In the genomic region with DNA sequence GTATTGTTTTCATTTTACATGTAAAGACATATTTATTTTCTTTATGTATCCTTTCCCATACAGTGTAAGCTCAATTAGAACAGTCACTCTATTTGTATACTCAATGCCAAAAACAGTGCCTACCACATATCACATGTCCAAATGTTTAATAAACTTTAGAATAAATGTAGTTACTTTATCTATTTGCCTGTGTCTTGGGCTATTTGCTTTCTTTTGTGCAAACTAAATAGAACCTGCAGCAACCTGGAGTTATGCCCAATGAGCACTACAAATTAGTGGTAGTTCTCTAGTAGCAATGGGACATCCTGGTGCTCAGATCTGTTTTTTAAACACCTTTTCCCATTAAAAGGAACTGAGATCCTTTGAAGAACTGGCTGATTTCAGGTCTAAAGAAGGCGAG, we compare ENCODE assay signal across 22 cellular contexts.
DNase-seq lines count a peak whose midpoint lies in the region; ATAC-seq, FAIRE-seq and TF ChIP-seq lines count a peak whose summit lies in the region.
"Had no signal": no experiment of that assay in that cellular context is flagged by ENCODE, and none has a peak within 500 bp of the region (broad histone marks: within the 10 kb centered on the region; RNA-seq: fewer than 3 reads in every experiment).

No MANE protein-coding gene starts in this region.

- no peaks in the 10 kb centered on the region for H4K20me1 ChIP-seq in astrocyte (ENCODE audit: insufficient read depth, low read length)
- H4K20me1 ChIP-seq: BLaER1 treated with 17β-estradiol and CSF1 and Interleukin-3, amounts not matched to agents 10 nM and 100 nM had no signal

- H3K4me3 Mint-ChIP-seq in astrocyte (ENCODE audit: unreplicated experiment), result no peak overlapping the region
- no peak overlapping the region for H3K4me3 Mint-ChIP-seq in stimulated activated naive B cell treated with anti-CD40 and anti-IgM and Interleukin-4, amounts not matched to agents 10 μg/mL and 1 μg/mL and 100 μg/mL, for 72 hours
- H3K4me3 Mint-ChIP-seq: CD4-positive, alpha-beta memory T cell; HFFc6 had no signal

- no peaks in the 10 kb centered on the region for H3K4me1 ChIP-seq in astrocyte (ENCODE audit: insufficient read depth, low read length)
- H3K4me1 ChIP-seq: A549; BE2C; BLaER1 treated with 17β-estradiol and CSF1 and Interleukin-3, amounts not matched to agents 10 nM and 100 nM; HAP-1 had no signal

- no peak overlapping the region for H3K27ac ChIP-seq in astrocyte (ENCODE audit: low read depth, low read length)
- H3K27ac ChIP-seq: A549; BLaER1 treated with 17β-estradiol and CSF1 and Interleukin-3, amounts not matched to agents 10 nM and 100 nM had no signal

- peak; percentile 21 for DNase-seq in NCI-H446 treated with DMSO at 0.1 percent for 48 hours (lab: John Stamatoyannopoulos, UW)
- DNase-seq in NCI-H446 (lab: John Stamatoyannopoulos, UW), result no peak
- DNase-seq in LNCaP clone FGC (ENCODE audit: low read depth), result peak; percentile 99
- no peak for DNase-seq in astrocyte (ENCODE audit: low read depth)
- DNase-seq in islet precursor cell, result no peak
- DNase-seq in stimulated activated naive B cell treated with anti-CD40 and anti-IgM and Interleukin-4, amounts not matched to agents 10 μg/mL and 1 μg/mL and 100 μg/mL, for 72 hours, result no peak
- DNase-seq: 8988T; AML-193; BE2C; Calu3; CD4-positive, alpha-beta memory T cell; COR-L47; DMS53; DND-41; GOT3; HFFc6 had no signal

- H3K79me2 ChIP-seq in astrocyte (ENCODE audit: insufficient read depth, low read length), result no peaks in the 10 kb centered on the region

- H3K27ac Mint-ChIP-seq in astrocyte (ENCODE audit: unreplicated experiment), result peak overlapping the region; percentile 55
- H3K27ac Mint-ChIP-seq in stimulated activated naive B cell treated with anti-CD40 and anti-IgM and Interleukin-4, amounts not matched to agents 10 μg/mL and 1 μg/mL and 100 μg/mL, for 72 hours, result no peak overlapping the region
- H3K27ac Mint-ChIP-seq: CD4-positive, alpha-beta memory T cell; HFFc6 had no signal

- H3K36me3 Mint-ChIP-seq in astrocyte (ENCODE audit: low read depth, unreplicated experiment), result no peaks in the 10 kb centered on the region
- H3K36me3 Mint-ChIP-seq in stimulated activated naive B cell treated with anti-CD40 and anti-IgM and Interleukin-4, amounts not matched to agents 10 μg/mL and 1 μg/mL and 100 μg/mL, for 72 hours, result no peaks in the 10 kb centered on the region
- H3K36me3 Mint-ChIP-seq: CD4-positive, alpha-beta memory T cell had no signal

- TF ChIP-seq CTCF in LNCaP clone FGC (IDR thresholded peaks at IDR 0.05; ENCODE audit: control insufficient read depth, extremely low read depth, insufficient read depth), result no peak
- TF ChIP-seq CTCF in astrocyte (IDR thresholded peaks at IDR 0.05; ENCODE audit: insufficient read depth, low read depth, low read length), result no peak

- H3K4me1 Mint-ChIP-seq in astrocyte (ENCODE audit: low read depth, unreplicated experiment), result peaks cover 13% of the 10 kb centered on the region
- H3K4me1 Mint-ChIP-seq in stimulated activated naive B cell treated with anti-CD40 and anti-IgM and Interleukin-4, amounts not matched to agents 10 μg/mL and 1 μg/mL and 100 μg/mL, for 72 hours, result no peaks in the 10 kb centered on the region
- H3K4me1 Mint-ChIP-seq: CD4-positive, alpha-beta memory T cell had no signal

- H3K36me3 ChIP-seq in astrocyte (ENCODE audit: insufficient read depth, low read length), result no peaks in the 10 kb centered on the region
- H3K36me3 ChIP-seq: BE2C; BLaER1 treated with 17β-estradiol and CSF1 and Interleukin-3, amounts not matched to agents 10 nM and 100 nM; HAP-1 had no signal

- no peaks in the 10 kb centered on the region for H3K9me3 ChIP-seq in astrocyte (ENCODE audit: insufficient read depth, low read depth, low read length)
- H3K9me3 ChIP-seq: A549; BE2C; BLaER1 treated with 17β-estradiol and CSF1 and Interleukin-3, amounts not matched to agents 10 nM and 100 nM; HAP-1 had no signal

- H3K9ac ChIP-seq in astrocyte (ENCODE audit: low read length), result no peak overlapping the region
- H3K9ac ChIP-seq: BLaER1 treated with 17β-estradiol and CSF1 and Interleukin-3, amounts not matched to agents 10 nM and 100 nM had no signal

- H2AFZ ChIP-seq in astrocyte (ENCODE audit: low read depth, low read length), result no peak overlapping the region

- no peak for FAIRE-seq in astrocyte (lab: Jason Lieb, UNC)
- FAIRE-seq: A549, G401.6, GM12892, H54 had no signal

- no peak overlapping the region for H3K4me2 ChIP-seq in astrocyte (ENCODE audit: low read length)
- H3K4me2 ChIP-seq: A549; BLaER1 treated with 17β-estradiol and CSF1 and Interleukin-3, amounts not matched to agents 10 nM and 100 nM had no signal

- no peak for ATAC-seq in stimulated activated naive B cell treated with anti-CD40 and anti-IgM and Interleukin-4, amounts not matched to agents 10 μg/mL and 1 μg/mL and 100 μg/mL, for 72 hours (replicated peaks)
- ATAC-seq: A549 had no signal

- H3K9me3 Mint-ChIP-seq in astrocyte (ENCODE audit: unreplicated experiment), result peaks cover 2% of the 10 kb centered on the region
- H3K9me3 Mint-ChIP-seq in stimulated activated naive B cell treated with anti-CD40 and anti-IgM and Interleukin-4, amounts not matched to agents 10 μg/mL and 1 μg/mL and 100 μg/mL, for 72 hours, result no peaks in the 10 kb centered on the region
- H3K9me3 Mint-ChIP-seq: CD4-positive, alpha-beta memory T cell had no signal

- H3K4me3 ChIP-seq in LNCaP clone FGC (ENCODE audit: low read depth, low read length), result 0 out of 2 replicates have a peak overlapping the region, but pooled peaks have one; percentile 11
- no peak overlapping the region for H3K4me3 ChIP-seq in astrocyte (ENCODE audit: insufficient read depth, low read depth, low read length)
- H3K4me3 ChIP-seq: A549; BLaER1 treated with 17β-estradiol and CSF1 and Interleukin-3, amounts not matched to agents 10 nM and 100 nM; HAP-1 had no signal

- no peaks in the 10 kb centered on the region for H3K27me3 Mint-ChIP-seq in astrocyte (ENCODE audit: low read depth, unreplicated experiment)
- H3K27me3 Mint-ChIP-seq in stimulated activated naive B cell treated with anti-CD40 and anti-IgM and Interleukin-4, amounts not matched to agents 10 μg/mL and 1 μg/mL and 100 μg/mL, for 72 hours, result no peaks in the 10 kb centered on the region
- H3K27me3 Mint-ChIP-seq: CD4-positive, alpha-beta memory T cell had no signal

- H3K27me3 ChIP-seq in astrocyte (ENCODE audit: insufficient read depth, low read length), result no peaks in the 10 kb centered on the region
- H3K27me3 ChIP-seq: BE2C; BLaER1 treated with 17β-estradiol and CSF1 and Interleukin-3, amounts not matched to agents 10 nM and 100 nM had no signal

Comparison
In these comparisons a context has a peak if more than half of its experiments do, and no peak if none do; other contexts are left out.
1. DNase-seq: peak in NCI-H446 treated with DMSO at 0.1 percent for 48 hours (single experiment) and LNCaP clone FGC (single experiment); none in NCI-H446 (0 of 2), astrocyte (single experiment), islet precursor cell (single experiment) and stimulated activated naive B cell treated with anti-CD40 and anti-IgM and Interleukin-4, amounts not matched to agents 10 μg/mL and 1 μg/mL and 100 μg/mL, for 72 hours (single experiment).